Comparison of ENCODE assay signal across 25 cellular contexts in the genomic region with DNA sequence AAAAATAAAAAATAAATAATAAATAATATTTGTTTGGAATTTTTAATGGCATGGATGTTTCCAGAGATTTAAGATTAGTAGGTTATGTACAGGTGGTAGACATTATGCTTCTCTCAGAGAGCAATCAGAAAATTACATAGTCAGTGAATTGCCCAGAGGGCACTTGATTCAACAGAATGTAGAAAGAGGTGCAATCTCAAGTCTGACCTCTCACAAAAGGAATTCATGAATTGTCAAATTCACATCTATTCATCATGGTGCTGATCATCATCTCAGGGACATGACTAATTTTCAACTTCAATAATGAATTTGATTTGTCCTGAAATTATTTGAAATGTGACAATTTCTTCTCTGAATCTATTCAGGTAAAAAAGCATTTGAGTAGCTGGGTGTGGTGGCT.
DNase-seq lines count a peak whose midpoint lies in the region; ATAC-seq, FAIRE-seq and TF ChIP-seq lines count a peak whose summit lies in the region.
"Had no signal": no experiment of that assay in that cellular context is flagged by ENCODE, and none has a peak within 500 bp of the region (broad histone marks: within the 10 kb centered on the region; RNA-seq: fewer than 3 reads in every experiment).

No MANE protein-coding gene starts in this region.

- H3K27ac ChIP-seq in mammary epithelial cell (ENCODE audit: insufficient read depth, low read depth, low read length), result no peak overlapping the region
- H3K27ac ChIP-seq in CD8-positive, alpha-beta T cell (ENCODE audit: low read depth, low read length), result no peak overlapping the region
- H3K27ac ChIP-seq: KMS-11, PC-9, SK-N-MC had no signal

- in situ Hi-C loops in mammary epithelial cell (cut with MboI; ENCODE audit: low sequenced_read_pairs in 2 of 2), result no loop called here

- FAIRE-seq in GM12891 (lab: Jason Lieb, UNC), result no peak

- H2AFZ ChIP-seq in mammary epithelial cell (ENCODE audit: low read depth, low read length), result no peak overlapping the region
- H2AFZ ChIP-seq: PC-9 had no signal

- no peaks in the 10 kb centered on the region for H4K20me1 ChIP-seq in mammary epithelial cell (ENCODE audit: insufficient read depth, low read length)

- BruUV-seq in mammary epithelial cell (replicated peaks; lab: Mats Ljungman, UMichigan), result no TSS peak

- no peaks in the 10 kb centered on the region for H3K27me3 ChIP-seq in mammary epithelial cell (ENCODE audit: insufficient read depth, low read length)
- no peaks in the 10 kb centered on the region for H3K27me3 ChIP-seq in CD8-positive, alpha-beta T cell (ENCODE audit: insufficient read depth, low read length)

- H3K9ac ChIP-seq in mammary epithelial cell (ENCODE audit: insufficient read depth, low read length), result no peak overlapping the region
- H3K9ac ChIP-seq: KMS-11 had no signal

- H3K4me2 ChIP-seq in mammary epithelial cell (ENCODE audit: insufficient read depth, low read depth, low read length), result no peak overlapping the region
- H3K4me2 ChIP-seq: KMS-11, PC-9 had no signal

- intact Hi-C loops in mammary epithelial cell (cut with micrococcal nuclease), result no loop called here
- intact Hi-C loops in CD8-positive, alpha-beta T cell (cut with DNase I, micrococcal nuclease), result no loop called here

- CTCF ChIA-PET in mammary epithelial cell (lab: Charles Lee; ENCODE audit: low non-redundant PET), result interaction anchor here (0.6 kb wide), 1 partner anchor 20 kb away, joined by 5 read pairs; no protein-coding TSS in a partner anchor
- CTCF ChIA-PET in CD8-positive, alpha-beta T cell (lab: Charles Lee), result no interaction called here

- no peaks in the 10 kb centered on the region for H3K36me3 ChIP-seq in mammary epithelial cell (ENCODE audit: insufficient read depth, low read length)
- H3K36me3 ChIP-seq in CD8-positive, alpha-beta T cell (ENCODE audit: insufficient read depth, low read length), result no peaks in the 10 kb centered on the region

- no peak overlapping the region for H3K4me3 Mint-ChIP-seq in HFFc6
- H3K4me3 Mint-ChIP-seq in CD8-positive, alpha-beta T cell, result no peak overlapping the region
- H3K4me3 Mint-ChIP-seq: CD4-positive, alpha-beta memory T cell; IgD-negative memory B cell had no signal

- DNase-seq in HFFc6 (peak; percentile 7), NCI-H69 (lab: John Stamatoyannopoulos, UW) (peak; percentile 10), mammary epithelial cell (peak; percentile 73), kidney tubule cell (ENCODE audit: low spot score) (peak; percentile 33), SIG-M5 treated with dmso at 0.1 percent for 504 hours (lab: John Stamatoyannopoulos, UW; ENCODE audit: unreplicated experiment) (no peak), GM12891 (ENCODE audit: insufficient read length, low spot score) (no peak)
- DNase-seq in CD8-positive, alpha-beta T cell, result no peak
- DNase-seq in activated T-cell treated with anti-CD3 and anti-CD28 coated beads, Interleukin-2, amount 50 U/mL, for 48 hours, result no peak
- DNase-seq: C1 segment of cervical spinal cord; CD4-positive, alpha-beta memory T cell; DMS 273 treated with DMSO at 0.1 percent for 48 hours; DMS79; H7; NCI-H1092; NCI-H1417 treated with DMSO at 0.1 percent for 48 hours; NCI-H1694 treated with DMSO at 0.1 percent for 48 hours; NCI-H2081; NCI-H524; NCI-H774; RPMI8226; SHP77 treated with DMSO at 0.1 percent for 48 hours had no signal

- no peaks in the 10 kb centered on the region for H3K9me3 ChIP-seq in mammary epithelial cell (replicated peaks; ENCODE audit: insufficient read depth, low read length)
- H3K9me3 ChIP-seq in CD8-positive, alpha-beta T cell (ENCODE audit: low read length), result no peaks in the 10 kb centered on the region

- no peak overlapping the region for H3K4me3 ChIP-seq in mammary epithelial cell (replicated peaks in 1 of 3; ENCODE audit: insufficient read depth in 1 of 3, low read depth in 2 of 3, low read length in 3 of 3)
- H3K4me3 ChIP-seq in CD8-positive, alpha-beta T cell (ENCODE audit: low read depth, low read length), result no peak overlapping the region
- H3K4me3 ChIP-seq: PC-9, SK-N-MC had no signal

- H3K36me3 Mint-ChIP-seq in HFFc6 (ENCODE audit: low read depth), result no peaks in the 10 kb centered on the region
- H3K36me3 Mint-ChIP-seq in CD8-positive, alpha-beta T cell, result no peaks in the 10 kb centered on the region
- H3K36me3 Mint-ChIP-seq: CD4-positive, alpha-beta memory T cell; IgD-negative memory B cell had no signal

- ATAC-seq in CD8-positive, alpha-beta T cell, result no peak

- no peaks in the 10 kb centered on the region for H3K79me2 ChIP-seq in mammary epithelial cell (ENCODE audit: insufficient read depth, low read length)

- POLR2A ChIA-PET in CD8-positive, alpha-beta T cell (lab: Charles Lee), result no interaction called here

- dilution Hi-C loops in mammary epithelial cell (cut with HindIII; ENCODE audit: low sequenced_read_pairs), result no loop called here

- H3K9me3 Mint-ChIP-seq in HFFc6, result no peaks in the 10 kb centered on the region
- no peaks in the 10 kb centered on the region for H3K9me3 Mint-ChIP-seq in CD8-positive, alpha-beta T cell
- H3K9me3 Mint-ChIP-seq: CD4-positive, alpha-beta memory T cell; IgD-negative memory B cell had no signal

- no peak for TF ChIP-seq POLR2A in GM12891 (IDR thresholded peaks at IDR 0.05; ENCODE audit: low read depth, low read length)

- H3K27me3 Mint-ChIP-seq in HFFc6 (ENCODE audit: insufficient read depth), result peaks cover 2% of the 10 kb centered on the region; the same call in 1 of the 2 replicates
- H3K27me3 Mint-ChIP-seq in CD8-positive, alpha-beta T cell (ENCODE audit: low read depth), result peaks cover 6% of the 10 kb centered on the region

- TF ChIP-seq CTCF in HFFc6 (IDR thresholded peaks at IDR 0.05) (no peak), mammary epithelial cell (conservative IDR thresholded peaks at IDR 0.05 in 1 of 2, IDR thresholded peaks at IDR 0.05 in 1 of 2; ENCODE audit: extremely low read depth in 1 of 2, insufficient read depth in 1 of 2, low read depth in 1 of 2, low read length in 2 of 2) (no peak)
- TF ChIP-seq CTCF in CD8-positive, alpha-beta T cell (IDR thresholded peaks at IDR 0.05), result no peak

- peaks cover 6% of the 10 kb centered on the region for H3K4me1 ChIP-seq in mammary epithelial cell (ENCODE audit: insufficient read depth, low read length)
- no peaks in the 10 kb centered on the region for H3K4me1 ChIP-seq in CD8-positive, alpha-beta T cell (ENCODE audit: insufficient read depth, low read length)

- peaks cover 7% of the 10 kb centered on the region; the same call in 1 of the 2 replicates for H3K4me1 Mint-ChIP-seq in HFFc6 (ENCODE audit: low read depth)
- no peaks in the 10 kb centered on the region for H3K4me1 Mint-ChIP-seq in CD8-positive, alpha-beta T cell (ENCODE audit: low read depth)
- H3K4me1 Mint-ChIP-seq: CD4-positive, alpha-beta memory T cell; IgD-negative memory B cell had no signal

- no peak overlapping the region for H3K27ac Mint-ChIP-seq in HFFc6
- no peak overlapping the region for H3K27ac Mint-ChIP-seq in CD8-positive, alpha-beta T cell
- H3K27ac Mint-ChIP-seq: CD4-positive, alpha-beta memory T cell; IgD-negative memory B cell had no signal

TF ChIP-seq in GM12891, 5 proteins besides CTCF, POLR2A, EP300 and RAD21:
- no peak for TF ChIP-seq SPI1 (IDR thresholded peaks at IDR 0.05; ENCODE audit: low read depth, low read length)
- TF ChIP-seq POU2F2 (IDR thresholded peaks at IDR 0.05; ENCODE audit: low read depth, low read length), result no peak
- TF ChIP-seq PAX5 (IDR thresholded peaks at IDR 0.05; ENCODE audit: insufficient read depth, low read length, severe bottlenecking), result no peak
- no peak for TF ChIP-seq POLR2AphosphoS5 (IDR thresholded peaks at IDR 0.05; ENCODE audit: low read depth, low read length)
- TF ChIP-seq TAF1 (IDR thresholded peaks at IDR 0.05; ENCODE audit: low read depth, low read length), result no peak

Comparison
In these comparisons a context has a peak if more than half of its experiments do, and no peak if none do; other contexts are left out.
1. DNase-seq: peak in HFFc6 (single experiment), NCI-H69 (single experiment), mammary epithelial cell (single experiment) and kidney tubule cell (single experiment); none in SIG-M5 treated with dmso at 0.1 percent for 504 hours (single experiment), GM12891 (single experiment), CD8-positive, alpha-beta T cell (0 of 7) and activated T-cell treated with anti-CD3 and anti-CD28 coated beads, Interleukin-2, amount 50 U/mL, for 48 hours (0 of 2).